15 cellular contexts compared by ENCODE assay signal in the genomic region with DNA sequence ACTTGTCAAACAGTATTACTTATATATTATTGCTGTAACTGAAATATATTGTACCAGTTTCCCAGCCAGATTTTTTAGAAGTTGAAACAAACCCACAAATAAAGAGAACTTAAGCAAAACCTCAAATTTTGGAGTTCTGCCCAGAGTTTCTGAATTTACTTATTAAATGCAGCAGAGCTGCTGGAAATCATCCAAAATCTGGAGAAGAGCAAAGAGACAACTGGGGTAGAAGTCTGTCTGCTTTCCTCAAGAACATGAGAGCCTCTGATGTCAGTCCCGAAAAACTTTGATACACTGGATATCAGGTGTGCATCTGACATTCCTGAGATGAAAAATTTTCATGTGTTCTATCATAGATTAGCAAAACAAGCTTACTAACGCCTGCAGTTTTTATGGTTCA.
DNase-seq lines count a peak whose midpoint lies in the region; ATAC-seq, FAIRE-seq and TF ChIP-seq lines count a peak whose summit lies in the region.
"Had no signal": no experiment of that assay in that cellular context is flagged by ENCODE, and none has a peak within 500 bp of the region (broad histone marks: within the 10 kb centered on the region; RNA-seq: fewer than 3 reads in every experiment).

No MANE protein-coding gene starts in this region.

- DNase-seq in EH (ENCODE audit: low read depth) (peak; percentile 70), NCI-H446 (lab: John Stamatoyannopoulos, UW) (peak; percentile 81 to 96), right cardiac atrium (no peak), mucosa of gallbladder (ENCODE audit: low spot score) (no peak), ovary (no peak)
- DNase-seq: activated T-cell treated with anti-CD3 and anti-CD28 coated beads, Interleukin-2, amount 50 U/mL, for 48 hours; gastrocnemius medialis; left colon; stimulated activated CD4-positive, alpha-beta T cell treated with anti-CD3 and anti-CD28 coated beads, Interleukin-4, amount 100 ng/mL, for 1 hour; stimulated activated naive CD4-positive, alpha-beta T cell; SW 1271 had no signal

- peak overlapping the region in 1 of 3 experiments; percentile 30 for H3K4me3 Mint-ChIP-seq in nephron

- peaks cover 5% of the 10 kb centered on the region for H3K36me3 Mint-ChIP-seq in nephron (ENCODE audit: low read depth)

- peaks cover 68% of the 10 kb centered on the region for H3K4me1 Mint-ChIP-seq in nephron

- H3K9me3 ChIP-seq in right cardiac atrium (ENCODE audit: control insufficient read depth, low read length): no peaks in the 10 kb centered on the region
- no peaks in the 10 kb centered on the region for H3K9me3 ChIP-seq in ovary
- H3K9me3 ChIP-seq: gastrocnemius medialis had no signal

- H3K27ac Mint-ChIP-seq in nephron: peak overlapping the region; percentile 10 to 77 (median 44)

- H3K27ac ChIP-seq in right cardiac atrium (ENCODE audit: low read length) (no peak overlapping the region), ovary (no peak overlapping the region)
- H3K27ac ChIP-seq: gastrocnemius medialis had no signal

- H3K9me3 Mint-ChIP-seq in nephron: no peaks in the 10 kb centered on the region

- ATAC-seq in right cardiac atrium: no peak
- no peak for ATAC-seq in GM21786 (IDR thresholded peaks at IDR 0.05; ENCODE audit: unreplicated experiment)
- ATAC-seq: activated CD4-positive, CD25-positive, alpha-beta regulatory T cell treated with anti-CD3 and anti-CD28 coated beads, Interleukin-2, amount 50 U/mL, for 24 hours; gastrocnemius medialis; left colon had no signal

- intact Hi-C loops in right cardiac atrium (cut with DNase I) (no loop called here), ovary (cut with DNase I) (no loop called here)

- H3K27me3 ChIP-seq in right cardiac atrium (ENCODE audit: control insufficient read depth, insufficient read depth) (no peaks in the 10 kb centered on the region), ovary (no peaks in the 10 kb centered on the region)
- H3K27me3 ChIP-seq: gastrocnemius medialis had no signal

- H3K27me3 Mint-ChIP-seq in nephron (ENCODE audit: low read depth): no peaks in the 10 kb centered on the region

- no peak for TF ChIP-seq EP300 in ovary (IDR thresholded peaks at IDR 0.05)

- TF ChIP-seq CTCF in nephron (IDR thresholded peaks at IDR 0.05; ENCODE audit: unreplicated experiment in 3 of 3) (no peak), ovary (IDR thresholded peaks at IDR 0.05) (no peak)

- H3K4me3 ChIP-seq in right cardiac atrium (ENCODE audit: low read length) (no peak overlapping the region), ovary (no peak overlapping the region)
- H3K4me3 ChIP-seq: gastrocnemius medialis had no signal

- WGBS in right cardiac atrium: 36% methylated on average over 2 of the region's 2 CpGs
- WGBS in ovary, 3 donors: 9 to 14% (median 12%) methylated on average over 2 of the region's 2 CpGs

- H3K4me1 ChIP-seq in right cardiac atrium (ENCODE audit: control insufficient read depth, insufficient read depth, low read length) (no peaks in the 10 kb centered on the region), ovary (ENCODE audit: insufficient read depth) (peaks cover 1% of the 10 kb centered on the region)

- no peak for TF ChIP-seq POLR2A in ovary (IDR thresholded peaks at IDR 0.05)

- peak; percentile 80 for FAIRE-seq in endometrium (lab: Jason Lieb, UNC)

- H3K36me3 ChIP-seq in ovary: no peaks in the 10 kb centered on the region

Comparison
In these comparisons a context has a peak if more than half of its experiments do, and no peak if none do; other contexts are left out.
1. DNase-seq: peak in EH (single experiment) and NCI-H446 (2 of 2); none in right cardiac atrium (0 of 3), mucosa of gallbladder (single experiment) and ovary (0 of 5).